ENCODE assay signal across 8 cellular contexts in genomic region chr16:70249697-70250096, GRCh38. TPM values are rescaled to one million over a fixed set of nuclear protein-coding genes. Genes with fewer than 3 reads are reported as not detected.
A peak's percentile ranks its signal among the peaks of the same experiment; 100 is the strongest.
DNase-seq lines count a peak whose midpoint lies in the region; ATAC-seq and TF ChIP-seq lines count a peak whose summit lies in the region.
"Not testable (repeated sequence)": the region's sequence is repeated elsewhere in the genome, so short reads cannot be mapped to it uniquely, and the experiment has no call there.

No MANE protein-coding gene starts in this region.

- not testable (repeated sequence) for H3K9me2 ChIP-seq in PC-3 (replicated peaks; ENCODE audit: low read length)

- CTCF ChIA-PET in HEK293 (lab: Yijun Ruan, JAX); PC-3 (lab: Charles Lee); activated CD4-positive, alpha-beta memory T cell treated with anti-CD3 and anti-CD28 coated beads, Interleukin-2, amount 10 ng/mL, durations not matched to agents 7 days and 5 days (lab: Charles Lee); naive thymus-derived CD4-positive, alpha-beta T cell (lab: Charles Lee): not testable (repeated sequence)

- peaks cover 16% of the 10 kb centered on the region for H3K4me1 ChIP-seq in CD4-positive, CD25-positive, alpha-beta regulatory T cell (ENCODE audit: control insufficient read depth, insufficient read depth, low read length, poor library complexity, severe bottlenecking)
- not testable (repeated sequence) for H3K4me1 ChIP-seq in HEK293 (ENCODE audit: control insufficient read depth, insufficient read depth, low read length); PC-3 (ENCODE audit: insufficient read depth, low read length)
- H3K4me1 ChIP-seq in naive thymus-derived CD4-positive, alpha-beta T cell (ENCODE audit: control insufficient read depth in 2 of 2, insufficient read depth in 2 of 2, low read length in 2 of 2), result peaks cover 5 to 15% of the 10 kb centered on the region in 2 donors

- H3K36me3 ChIP-seq in CD4-positive, CD25-positive, alpha-beta regulatory T cell (ENCODE audit: control insufficient read depth, insufficient read depth, low read length), result not testable (repeated sequence)
- H3K36me3 ChIP-seq in HEK293 (ENCODE audit: control insufficient read depth in 2 of 2, insufficient read depth in 1 of 2, low read length in 2 of 2) (peaks cover 7 to 38% of the 10 kb centered on the region in 2 experiments; a peak in 2 of 3 replicates), PC-3 (ENCODE audit: low read depth, low read length) (peaks cover 16% of the 10 kb centered on the region)
- peaks cover 0 to 26% (median 5%) of the 10 kb centered on the region in 3 experiments for H3K36me3 ChIP-seq in naive thymus-derived CD4-positive, alpha-beta T cell (ENCODE audit: control insufficient read depth in 2 of 3, insufficient read depth in 3 of 3, low read length in 3 of 3)

- not testable (repeated sequence) for H2AFZ ChIP-seq in PC-3 (ENCODE audit: low read length)

- H3K27me3 ChIP-seq in CD4-positive, CD25-positive, alpha-beta regulatory T cell (ENCODE audit: control insufficient read depth, insufficient read depth, low read length); PC-3 (ENCODE audit: low read length); naive thymus-derived CD4-positive, alpha-beta T cell (ENCODE audit: control insufficient read depth in 2 of 2, insufficient read depth in 2 of 2, low read length in 2 of 2): not testable (repeated sequence)

- peak overlapping the region; percentile 92 for H3K4me2 ChIP-seq in PC-3 (ENCODE audit: low read length)

- not testable (repeated sequence) for BruUV-seq in PC-3 (replicated peaks; lab: Mats Ljungman, UMichigan)

- peaks cover 0 to 43% (median 21%) of the 10 kb centered on the region in 4 donors for H3K4me1 Mint-ChIP-seq in CD4-positive, CD25-positive, alpha-beta regulatory T cell
- peaks cover 24% of the 10 kb centered on the region for H3K4me1 Mint-ChIP-seq in activated CD4-positive, alpha-beta memory T cell treated with anti-CD3 and anti-CD28 coated beads, Interleukin-2, amount 10 ng/mL, durations not matched to agents 7 days and 5 days
- H3K4me1 Mint-ChIP-seq in activated naive CD8-positive, alpha-beta T cell treated with anti-CD3 and anti-CD28 coated beads, Interleukin-2, amount 50 U/mL, for 24 hours, result peaks cover 39% of the 10 kb centered on the region
- peaks cover 5 to 51% (median 38%) of the 10 kb centered on the region in 7 donors for H3K4me1 Mint-ChIP-seq in naive thymus-derived CD4-positive, alpha-beta T cell
- H3K4me1 Mint-ChIP-seq in stimulated activated effector memory CD8-positive, alpha-beta T cell treated with anti-CD3 and anti-CD28 coated beads, Interleukin-12 subunit alpha, Interleukin-12 subunit beta, amount 100 ng/mL, for 72 hours, result peaks cover 16% of the 10 kb centered on the region

- not testable (repeated sequence) for H3K9me3 ChIP-seq in CD4-positive, CD25-positive, alpha-beta regulatory T cell (ENCODE audit: control insufficient read depth in 2 of 2, low read length in 2 of 2); HEK293 (ENCODE audit: control insufficient read depth, insufficient read depth, low read depth, low read length); PC-3 (ENCODE audit: low read length); naive thymus-derived CD4-positive, alpha-beta T cell (ENCODE audit: control insufficient read depth in 2 of 3, low read length in 3 of 3)

- intact Hi-C loops in PC-3 (cut with micrococcal nuclease), result not testable (repeated sequence)
- intact Hi-C loops in naive thymus-derived CD4-positive, alpha-beta T cell (cut with micrococcal nuclease), result loop anchor here (2.0 to 10.0 kb wide), 4 partner anchors 131 to 1845 kb away; partner anchors contain the start of genes COG4 (in 1 of the 2), DHX38 (in 1 of the 2), SF3B3 (in 1 of the 2) and ST3GAL2 (in 1 of the 2)

- peaks cover 35% of the 10 kb centered on the region for H3K79me2 ChIP-seq in PC-3 (ENCODE audit: low read length)

- POLR2A ChIA-PET in HEK293 (lab: Yijun Ruan, JAX), result interaction anchor here (0.6 kb wide), 1 partner anchor 44 kb away, joined by 3 read pairs; no protein-coding TSS in a partner anchor
- POLR2A ChIA-PET in PC-3 (lab: Charles Lee; ENCODE audit: unreplicated experiment), result not testable (repeated sequence)
- POLR2A ChIA-PET in activated CD4-positive, alpha-beta memory T cell treated with anti-CD3 and anti-CD28 coated beads, Interleukin-2, amount 10 ng/mL, durations not matched to agents 7 days and 5 days (lab: Charles Lee), result interaction anchor here (3.3 kb wide), 1 partner anchor 39 kb away, joined by 24 read pairs; the partner anchor contains the start of gene AARS1
- POLR2A ChIA-PET in naive thymus-derived CD4-positive, alpha-beta T cell (lab: Charles Lee), result interaction anchor here (0.7 to 2.1 kb wide), 3 partner anchors 49 to 274 kb away, joined by 3 to 5 read pairs (median 3); no protein-coding TSS in a partner anchor

- H3K36me3 Mint-ChIP-seq in CD4-positive, CD25-positive, alpha-beta regulatory T cell, result not testable (repeated sequence)
- H3K36me3 Mint-ChIP-seq in activated CD4-positive, alpha-beta memory T cell treated with anti-CD3 and anti-CD28 coated beads, Interleukin-2, amount 10 ng/mL, durations not matched to agents 7 days and 5 days (ENCODE audit: low read depth), result peaks cover 34% of the 10 kb centered on the region
- H3K36me3 Mint-ChIP-seq in activated naive CD8-positive, alpha-beta T cell treated with anti-CD3 and anti-CD28 coated beads, Interleukin-2, amount 50 U/mL, for 24 hours (ENCODE audit: low read depth), result peaks cover 33% of the 10 kb centered on the region
- H3K36me3 Mint-ChIP-seq in naive thymus-derived CD4-positive, alpha-beta T cell, result peaks cover 0 to 22% (median 0%) of the 10 kb centered on the region in 5 donors
- peaks cover 81% of the 10 kb centered on the region for H3K36me3 Mint-ChIP-seq in stimulated activated effector memory CD8-positive, alpha-beta T cell treated with anti-CD3 and anti-CD28 coated beads, Interleukin-12 subunit alpha, Interleukin-12 subunit beta, amount 100 ng/mL, for 72 hours

- not testable (repeated sequence) for ATAC-seq in CD4-positive, CD25-positive, alpha-beta regulatory T cell (ENCODE audit: low read depth in 2 of 2); PC-3; activated naive CD8-positive, alpha-beta T cell treated with anti-CD3 and anti-CD28 coated beads, Interleukin-2, amount 50 U/mL, for 24 hours; naive thymus-derived CD4-positive, alpha-beta T cell; stimulated activated effector memory CD8-positive, alpha-beta T cell treated with anti-CD3 and anti-CD28 coated beads, Interleukin-12 subunit alpha, Interleukin-12 subunit beta, amount 100 ng/mL, for 72 hours

- H4K20me1 ChIP-seq in PC-3 (ENCODE audit: low read length), result not testable (repeated sequence)

- H3K4me3 ChIP-seq in CD4-positive, CD25-positive, alpha-beta regulatory T cell (ENCODE audit: low read depth, low read length), result peak overlapping the region; percentile 51
- H3K4me3 ChIP-seq in HEK293 (ENCODE audit: low read depth, low read length) (peak overlapping the region; percentile 41), PC-3 (ENCODE audit: low read length) (peak overlapping the region; percentile 93), epithelial cell of esophagus (ENCODE audit: low read length) (peak overlapping the region; percentile 39)
- H3K4me3 ChIP-seq in naive thymus-derived CD4-positive, alpha-beta T cell (ENCODE audit: low read length), result not testable (repeated sequence)

- peak overlapping the region; percentile 71 to 83 (median 74) for H3K4me3 Mint-ChIP-seq in CD4-positive, CD25-positive, alpha-beta regulatory T cell
- peak overlapping the region; percentile 50 for H3K4me3 Mint-ChIP-seq in activated CD4-positive, alpha-beta memory T cell treated with anti-CD3 and anti-CD28 coated beads, Interleukin-2, amount 10 ng/mL, durations not matched to agents 7 days and 5 days
- peak overlapping the region; percentile 88 for H3K4me3 Mint-ChIP-seq in activated naive CD8-positive, alpha-beta T cell treated with anti-CD3 and anti-CD28 coated beads, Interleukin-2, amount 50 U/mL, for 24 hours
- peak overlapping the region; percentile 51 to 93 (median 70) for H3K4me3 Mint-ChIP-seq in naive thymus-derived CD4-positive, alpha-beta T cell
- peak overlapping the region; percentile 82 for H3K4me3 Mint-ChIP-seq in stimulated activated effector memory CD8-positive, alpha-beta T cell treated with anti-CD3 and anti-CD28 coated beads, Interleukin-12 subunit alpha, Interleukin-12 subunit beta, amount 100 ng/mL, for 72 hours

- DNase-seq in CD4-positive, CD25-positive, alpha-beta regulatory T cell; PC-3; activated CD4-positive, alpha-beta memory T cell treated with anti-CD3 and anti-CD28 coated beads, Interleukin-2, amount 10 ng/mL, durations not matched to agents 7 days and 5 days; activated naive CD8-positive, alpha-beta T cell treated with anti-CD3 and anti-CD28 coated beads, Interleukin-2, amount 50 U/mL, for 24 hours; epithelial cell of esophagus (ENCODE audit: low read depth); naive thymus-derived CD4-positive, alpha-beta T cell; stimulated activated effector memory CD8-positive, alpha-beta T cell treated with anti-CD3 and anti-CD28 coated beads, Interleukin-12 subunit alpha, Interleukin-12 subunit beta, amount 100 ng/mL, for 72 hours (ENCODE audit: low spot score in 2 of 2): not testable (repeated sequence)

- H3K27ac ChIP-seq in CD4-positive, CD25-positive, alpha-beta regulatory T cell (ENCODE audit: insufficient read depth, low read length, poor library complexity, severe bottlenecking), result peak overlapping the region; percentile 35
- not testable (repeated sequence) for H3K27ac ChIP-seq in HEK293 (ENCODE audit: extremely low read depth, low read depth, low read length); PC-3 (ENCODE audit: low read length)
- H3K27ac ChIP-seq in naive thymus-derived CD4-positive, alpha-beta T cell (ENCODE audit: low read depth, low read length), result peak overlapping the region; percentile 41

- TF ChIP-seq CTCF in HEK293 (tag by site-specific recombination; IDR thresholded peaks at IDR 0.05); PC-3 (conservative IDR thresholded peaks at IDR 0.05; ENCODE audit: low read depth, low read length); epithelial cell of esophagus (IDR thresholded peaks at IDR 0.05; ENCODE audit: insufficient read depth, low read depth, low read length, missing control alignments): not testable (repeated sequence)

- H3F3A ChIP-seq in PC-3 (ENCODE audit: low read length, unreplicated experiment), result not testable (repeated sequence)

- H3K9me3 Mint-ChIP-seq in CD4-positive, CD25-positive, alpha-beta regulatory T cell; activated CD4-positive, alpha-beta memory T cell treated with anti-CD3 and anti-CD28 coated beads, Interleukin-2, amount 10 ng/mL, durations not matched to agents 7 days and 5 days; activated naive CD8-positive, alpha-beta T cell treated with anti-CD3 and anti-CD28 coated beads, Interleukin-2, amount 50 U/mL, for 24 hours; naive thymus-derived CD4-positive, alpha-beta T cell; stimulated activated effector memory CD8-positive, alpha-beta T cell treated with anti-CD3 and anti-CD28 coated beads, Interleukin-12 subunit alpha, Interleukin-12 subunit beta, amount 100 ng/mL, for 72 hours: not testable (repeated sequence)

- H3K27me3 Mint-ChIP-seq in CD4-positive, CD25-positive, alpha-beta regulatory T cell; activated CD4-positive, alpha-beta memory T cell treated with anti-CD3 and anti-CD28 coated beads, Interleukin-2, amount 10 ng/mL, durations not matched to agents 7 days and 5 days; activated naive CD8-positive, alpha-beta T cell treated with anti-CD3 and anti-CD28 coated beads, Interleukin-2, amount 50 U/mL, for 24 hours; naive thymus-derived CD4-positive, alpha-beta T cell: not testable (repeated sequence)

- peak overlapping the region; percentile 83; the same call in 1 of the 2 replicates for H3K9ac ChIP-seq in PC-3 (ENCODE audit: low read length)

- peak overlapping the region in 2 of 3 donors; percentile 55 to 69 for H3K27ac Mint-ChIP-seq in CD4-positive, CD25-positive, alpha-beta regulatory T cell
- H3K27ac Mint-ChIP-seq in activated CD4-positive, alpha-beta memory T cell treated with anti-CD3 and anti-CD28 coated beads, Interleukin-2, amount 10 ng/mL, durations not matched to agents 7 days and 5 days, result peak overlapping the region; percentile 34
- H3K27ac Mint-ChIP-seq in activated naive CD8-positive, alpha-beta T cell treated with anti-CD3 and anti-CD28 coated beads, Interleukin-2, amount 50 U/mL, for 24 hours, result not testable (repeated sequence)
- peak overlapping the region; percentile 41 to 81 (median 74) for H3K27ac Mint-ChIP-seq in naive thymus-derived CD4-positive, alpha-beta T cell
- H3K27ac Mint-ChIP-seq in stimulated activated effector memory CD8-positive, alpha-beta T cell treated with anti-CD3 and anti-CD28 coated beads, Interleukin-12 subunit alpha, Interleukin-12 subunit beta, amount 100 ng/mL, for 72 hours, result peak overlapping the region; percentile 37

RNA-seq across cellular contexts. Expression of gene EXOSC6, which starts 2.0 kb away (rescaled TPM):
- total RNA-seq in CD4-positive, CD25-positive, alpha-beta regulatory T cell, result 29.6 TPM
- polyA plus RNA-seq in CD4-positive, CD25-positive, alpha-beta regulatory T cell, result 10 to 100 TPM in 2 of 4 donors, 1 to 10 TPM in 2; 5.2 to 12.4 (median 9.6) TPM
- 21.4 and 29.9 TPM in 2 replicates for total RNA-seq in PC-3 (2014; rRNA removed)
- total RNA-seq in activated CD4-positive, alpha-beta memory T cell treated with anti-CD3 and anti-CD28 coated beads, Interleukin-2, amount 10 ng/mL, durations not matched to agents 7 days and 5 days, result 10 to 100 TPM; 24.3 to 24.4 TPM
- total RNA-seq in naive thymus-derived CD4-positive, alpha-beta T cell, result 10 to 100 TPM; 25.5 to 45.9 (median 36.4) TPM
- 1 to 10 TPM; 7.9 to 8.3 TPM for polyA plus RNA-seq in naive thymus-derived CD4-positive, alpha-beta T cell

RNA-seq across cellular contexts. Expression of gene AARS1, which starts 39.6 kb away (rescaled TPM):
- 25.2 TPM for total RNA-seq in CD4-positive, CD25-positive, alpha-beta regulatory T cell
- 10 to 100 TPM; 29.5 to 34.5 (median 30.5) TPM for polyA plus RNA-seq in CD4-positive, CD25-positive, alpha-beta regulatory T cell
- total RNA-seq in PC-3 (2014; rRNA removed), result 60.9 and 91.9 TPM in 2 replicates
- 100 to 1,000 TPM; 128 to 129 TPM for total RNA-seq in activated CD4-positive, alpha-beta memory T cell treated with anti-CD3 and anti-CD28 coated beads, Interleukin-2, amount 10 ng/mL, durations not matched to agents 7 days and 5 days
- 10 to 100 TPM; 24.2 to 96.7 (median 94.0) TPM for total RNA-seq in naive thymus-derived CD4-positive, alpha-beta T cell
- 10 to 100 TPM; 39.5 to 60.3 TPM for polyA plus RNA-seq in naive thymus-derived CD4-positive, alpha-beta T cell

RNA-seq across cellular contexts. Expression of gene DDX19B, which starts 49.3 kb away (rescaled TPM):
- 47.0 TPM for total RNA-seq in CD4-positive, CD25-positive, alpha-beta regulatory T cell
- polyA plus RNA-seq in CD4-positive, CD25-positive, alpha-beta regulatory T cell, result 10 to 100 TPM; 51.6 to 62.5 (median 56.8) TPM
- total RNA-seq in PC-3 (2014; rRNA removed), result 18.1 and 21.5 TPM in 2 replicates
- total RNA-seq in activated CD4-positive, alpha-beta memory T cell treated with anti-CD3 and anti-CD28 coated beads, Interleukin-2, amount 10 ng/mL, durations not matched to agents 7 days and 5 days, result 10 to 100 TPM; 33.2 to 35.8 TPM
- 10 to 100 TPM; 23.6 to 29.9 (median 27.8) TPM for total RNA-seq in naive thymus-derived CD4-positive, alpha-beta T cell
- polyA plus RNA-seq in naive thymus-derived CD4-positive, alpha-beta T cell, result 10 to 100 TPM; 48.4 to 60.5 TPM
